ENCODE assay signal across 19 cellular contexts in genomic region chr4:99052902-99053301, GRCh38. TPM values are rescaled to one million over a fixed set of nuclear protein-coding genes. Genes with fewer than 3 reads are reported as not detected.
A peak's percentile ranks its signal among the peaks of the same experiment; 100 is the strongest.
DNase-seq lines count a peak whose midpoint lies in the region; ATAC-seq and TF ChIP-seq lines count a peak whose summit lies in the region.
"Had no signal": no experiment of that assay in that cellular context is flagged by ENCODE, and none has a peak within 500 bp of the region (broad histone marks: within the 10 kb centered on the region; RNA-seq: fewer than 3 reads in every experiment).

No MANE protein-coding gene starts in this region.

- no peaks in the 10 kb centered on the region for H3K27me3 Mint-ChIP-seq in activated naive CD4-positive, alpha-beta T cell treated with anti-CD3 and anti-CD28 coated beads for 36 hours (ENCODE audit: low read depth)
- no peaks in the 10 kb centered on the region for H3K27me3 Mint-ChIP-seq in T-helper 17 cell
- no peaks in the 10 kb centered on the region for H3K27me3 Mint-ChIP-seq in stimulated activated naive CD8-positive, alpha-beta T cell treated with anti-CD3 and anti-CD28 coated beads, Interleukin-15, amount 100 ng/mL, for 72 hours

- TF ChIP-seq POLR2A in body of pancreas (IDR thresholded peaks at IDR 0.05) (no peak), esophagus muscularis mucosa (IDR thresholded peaks at IDR 0.05; ENCODE audit: low read depth) (no peak)

- no peaks in the 10 kb centered on the region for H3K9me3 Mint-ChIP-seq in activated naive CD4-positive, alpha-beta T cell treated with anti-CD3 and anti-CD28 coated beads for 36 hours
- no peaks in the 10 kb centered on the region for H3K9me3 Mint-ChIP-seq in stimulated activated naive CD8-positive, alpha-beta T cell treated with anti-CD3 and anti-CD28 coated beads, Interleukin-15, amount 100 ng/mL, for 72 hours

- no peak overlapping the region for H3K4me3 Mint-ChIP-seq in activated naive CD4-positive, alpha-beta T cell treated with anti-CD3 and anti-CD28 coated beads for 36 hours
- no peak overlapping the region for H3K4me3 Mint-ChIP-seq in T-helper 17 cell
- H3K4me3 Mint-ChIP-seq in stimulated activated naive CD8-positive, alpha-beta T cell treated with anti-CD3 and anti-CD28 coated beads, Interleukin-15, amount 100 ng/mL, for 72 hours: peak overlapping the region in 1 of 2 donors; percentile 9

- peaks cover 42% of the 10 kb centered on the region for H3K36me3 Mint-ChIP-seq in activated naive CD4-positive, alpha-beta T cell treated with anti-CD3 and anti-CD28 coated beads for 36 hours (ENCODE audit: low read depth)
- peaks cover 9% of the 10 kb centered on the region for H3K36me3 Mint-ChIP-seq in T-helper 17 cell (ENCODE audit: low read depth)

- H3K27ac Mint-ChIP-seq in activated naive CD4-positive, alpha-beta T cell treated with anti-CD3 and anti-CD28 coated beads for 36 hours: peak overlapping the region; percentile 67
- peak overlapping the region; percentile 77 for H3K27ac Mint-ChIP-seq in T-helper 17 cell
- H3K27ac Mint-ChIP-seq in stimulated activated naive CD8-positive, alpha-beta T cell treated with anti-CD3 and anti-CD28 coated beads, Interleukin-15, amount 100 ng/mL, for 72 hours: peak overlapping the region; percentile 30 to 77

- TF ChIP-seq CTCF in epithelial cell of esophagus (IDR thresholded peaks at IDR 0.05; ENCODE audit: insufficient read depth, low read depth, low read length, missing control alignments) (no peak), body of pancreas (IDR thresholded peaks at IDR 0.05) (no peak), esophagus muscularis mucosa (IDR thresholded peaks at IDR 0.05) (no peak)

- CTCF ChIA-PET in activated naive CD4-positive, alpha-beta T cell treated with anti-CD3 and anti-CD28 coated beads for 36 hours (lab: Charles Lee): interaction anchor here (1.4 to 6.9 kb wide), 2 partner anchors 58 to 103 kb away, joined by 3 to 162 read pairs; partner anchors contain the start of gene METAP1

- H3K36me3 ChIP-seq in body of pancreas (replicated peaks in 1 of 2; ENCODE audit: insufficient read depth in 1 of 2, low read depth in 2 of 2) (peaks cover 0 to 3% of the 10 kb centered on the region in 2 donors), esophagus muscularis mucosa (peaks cover 7 to 66% (median 48%) of the 10 kb centered on the region in 4 donors)

- H3K27me3 ChIP-seq in body of pancreas: no peaks in the 10 kb centered on the region
- no peaks in the 10 kb centered on the region for H3K27me3 ChIP-seq in esophagus muscularis mucosa
- H3K27me3 ChIP-seq: right lobe of liver had no signal

- H3K9me3 ChIP-seq in T-helper 17 cell (ENCODE audit: control insufficient read depth, low read length, poor library complexity, severe bottlenecking) (no peaks in the 10 kb centered on the region), body of pancreas (no peaks in the 10 kb centered on the region), esophagus muscularis mucosa (no peaks in the 10 kb centered on the region)
- H3K9me3 ChIP-seq: left ventricle myocardium inferior, mucosa of descending colon, right lobe of liver had no signal

- peak; percentile 12 for DNase-seq in activated naive CD4-positive, alpha-beta T cell treated with anti-CD3 and anti-CD28 coated beads for 36 hours
- DNase-seq in activated naive CD4-positive, alpha-beta T cell treated with anti-CD3 and anti-CD28 coated beads, Interleukin-2, amount 50 U/mL, for 16 hours: no peak
- DNase-seq in T-helper 17 cell (no peak), epithelial cell of esophagus (ENCODE audit: low read depth) (peak; percentile 13), RPMI8226 (no peak), body of pancreas (no peak), esophagus muscularis mucosa (ENCODE audit: extremely low spot score) (no peak)
- DNase-seq in stimulated activated naive CD8-positive, alpha-beta T cell treated with anti-CD3 and anti-CD28 coated beads, Interleukin-15, amount 100 ng/mL, for 72 hours: peak in 1 of 2 donors; percentile 15
- DNase-seq: amniotic stem cell; central memory CD4-positive, alpha-beta T cell; COR-L47; foreskin melanocyte; left ventricle myocardium inferior; mucosa of descending colon; NCI-H1417 treated with DMSO at 0.1 percent for 48 hours; NCI-H2171 treated with DMSO at 0.1 percent for 48 hours; NCI-H82; occipital lobe; right lobe of liver had no signal

- H3K4me1 ChIP-seq in body of pancreas: peaks cover 3% of the 10 kb centered on the region
- H3K4me1 ChIP-seq in esophagus muscularis mucosa: peaks cover 0 to 11% (median 8%) of the 10 kb centered on the region in 4 donors
- H3K4me1 ChIP-seq: right lobe of liver had no signal

- no peak overlapping the region for H3K27ac ChIP-seq in body of pancreas
- H3K27ac ChIP-seq in esophagus muscularis mucosa (replicated peaks in 1 of 4): no peak overlapping the region
- H3K27ac ChIP-seq: left ventricle myocardium inferior, right lobe of liver had no signal

- H3K4me3 ChIP-seq in epithelial cell of esophagus (ENCODE audit: low read length) (no peak overlapping the region), body of pancreas (no peak overlapping the region), esophagus muscularis mucosa (no peak overlapping the region)
- H3K4me3 ChIP-seq: left ventricle myocardium inferior, mucosa of descending colon, right lobe of liver had no signal

- no peak for ATAC-seq in T-helper 17 cell
- peak; percentile 86 for ATAC-seq in stimulated activated naive CD8-positive, alpha-beta T cell treated with anti-CD3 and anti-CD28 coated beads, Interleukin-15, amount 100 ng/mL, for 72 hours
- no peak for ATAC-seq in body of pancreas
- ATAC-seq: mucosa of descending colon, right lobe of liver had no signal

- peaks cover 44% of the 10 kb centered on the region for H3K4me1 Mint-ChIP-seq in activated naive CD4-positive, alpha-beta T cell treated with anti-CD3 and anti-CD28 coated beads for 36 hours (ENCODE audit: low read depth)
- H3K4me1 Mint-ChIP-seq in T-helper 17 cell: peaks cover 30% of the 10 kb centered on the region
- peaks cover 42% of the 10 kb centered on the region for H3K4me1 Mint-ChIP-seq in stimulated activated naive CD8-positive, alpha-beta T cell treated with anti-CD3 and anti-CD28 coated beads, Interleukin-15, amount 100 ng/mL, for 72 hours

- TF ChIP-seq EP300 in esophagus muscularis mucosa (IDR thresholded peaks at IDR 0.05): no peak

- intact Hi-C loops in activated naive CD4-positive, alpha-beta T cell treated with anti-CD3 and anti-CD28 coated beads for 36 hours (cut with micrococcal nuclease): loop anchor here (1.0 to 10.0 kb wide), 6 partner anchors 10 to 788 kb away; partner anchors contain the start of gene RAP1GDS1
- intact Hi-C loops in body of pancreas (cut with DNase I) (loop anchor here (10.0 kb wide), 1 partner anchor 58 kb away; the partner anchor contains the start of gene METAP1), esophagus muscularis mucosa (cut with DNase I) (loop anchor here (10.0 kb wide), 2 partner anchors 412 to 578 kb away; no protein-coding TSS in a partner anchor)

RNA-seq across cellular contexts. Expression of gene ADH5, which starts 35.7 kb away (rescaled TPM):
- total RNA-seq in activated naive CD4-positive, alpha-beta T cell treated with anti-CD3 and anti-CD28 coated beads for 36 hours: 10 to 100 TPM; 94.3 to 99.9 TPM
- total RNA-seq in T-helper 17 cell (10 to 100 TPM; 39.5 to 45.9 TPM), body of pancreas (10 to 100 TPM; 30.0 to 63.3 TPM), esophagus muscularis mucosa (100 to 1,000 TPM; 254 to 466 (median 421) TPM)

RNA-seq across cellular contexts. Expression of gene METAP1, which starts 57.4 kb away (rescaled TPM):
- 10 to 100 TPM; 65.6 to 70.1 TPM for total RNA-seq in activated naive CD4-positive, alpha-beta T cell treated with anti-CD3 and anti-CD28 coated beads for 36 hours
- total RNA-seq in T-helper 17 cell: 10 to 100 TPM; 37.2 to 40.1 TPM
- total RNA-seq in body of pancreas: 10 to 100 TPM; 21.1 to 21.8 TPM
- total RNA-seq in esophagus muscularis mucosa: 10 to 100 TPM; 38.4 to 58.1 (median 50.7) TPM

Comparison
In these comparisons a context has a peak if more than half of its experiments do, and no peak if none do; other contexts are left out.
1. DNase-seq: peak in activated naive CD4-positive, alpha-beta T cell treated with anti-CD3 and anti-CD28 coated beads for 36 hours (single experiment) and epithelial cell of esophagus (single experiment); none in activated naive CD4-positive, alpha-beta T cell treated with anti-CD3 and anti-CD28 coated beads, Interleukin-2, amount 50 U/mL, for 16 hours (single experiment), T-helper 17 cell (0 of 3), RPMI8226 (single experiment), body of pancreas (0 of 4) and esophagus muscularis mucosa (single experiment).
2. Peak in every context shown above with its lines, with median percentiles within 50 percentile points of each other: H3K27ac Mint-ChIP-seq.